9 cellular contexts compared by ENCODE assay signal in genomic region chr6:135030056-135030473, GRCh38. TPM values are rescaled to one million over a fixed set of nuclear protein-coding genes. Genes with fewer than 3 reads are reported as not detected.
A peak's percentile ranks its signal among the peaks of the same experiment; 100 is the strongest.
DNase-seq lines count a peak whose midpoint lies in the region; ATAC-seq, FAIRE-seq and TF ChIP-seq lines count a peak whose summit lies in the region.
"Had no signal": no experiment of that assay in that cellular context is flagged by ENCODE, and none has a peak within 500 bp of the region (broad histone marks: within the 10 kb centered on the region; RNA-seq: fewer than 3 reads in every experiment).

No MANE protein-coding gene starts in this region.

- no peak overlapping the region for H3K4me3 ChIP-seq in smooth muscle cell

- no peak overlapping the region for H3K4me2 ChIP-seq in smooth muscle cell

- peaks cover 46% of the 10 kb centered on the region for H3K4me1 Mint-ChIP-seq in activated CD8-positive, alpha-beta memory T cell treated with anti-CD3 and anti-CD28 coated beads, Interleukin-2, amount 10 ng/mL, durations not matched to agents 7 days and 5 days
- H3K4me1 Mint-ChIP-seq in naive thymus-derived CD8-positive, alpha-beta T cell = peaks cover 22 to 65% (median 60%) of the 10 kb centered on the region in 4 donors

- POLR2A ChIA-PET in naive thymus-derived CD8-positive, alpha-beta T cell (lab: Charles Lee) = interaction anchor here (0.6 kb wide), 1 partner anchor 22 kb away, joined by 3 read pairs; no protein-coding TSS in a partner anchor

- DNase-seq in activated CD8-positive, alpha-beta memory T cell treated with anti-CD3 and anti-CD28 coated beads, Interleukin-2, amount 10 ng/mL, durations not matched to agents 7 days and 5 days = no peak
- no peak for DNase-seq in activated CD8-positive, alpha-beta memory T cell treated with anti-CD3 and anti-CD28 coated beads, Interleukin-2, amount 50 U/mL, for 48 hours
- peak in 2 of 10 donors; percentile 35 to 36 for DNase-seq in naive thymus-derived CD8-positive, alpha-beta T cell
- DNase-seq in smooth muscle cell (lab: John Stamatoyannopoulos, UW; ENCODE audit: unreplicated experiment) = no peak
- no peak for DNase-seq in NCI-H524 treated with DMSO at 0.1 percent for 48 hours (lab: John Stamatoyannopoulos, UW)
- DNase-seq in urothelium cell line (ENCODE audit: low spot score) = no peak
- DNase-seq: NCI-H2107 had no signal

- CTCF ChIA-PET in activated CD8-positive, alpha-beta memory T cell treated with anti-CD3 and anti-CD28 coated beads, Interleukin-2, amount 10 ng/mL, durations not matched to agents 7 days and 5 days (lab: Charles Lee) = interaction anchor here (0.7 kb wide), 1 partner anchor 153 kb away, joined by 3 read pairs; no protein-coding TSS in a partner anchor

- peaks cover 51% of the 10 kb centered on the region for H3K36me3 Mint-ChIP-seq in activated CD8-positive, alpha-beta memory T cell treated with anti-CD3 and anti-CD28 coated beads, Interleukin-2, amount 10 ng/mL, durations not matched to agents 7 days and 5 days
- H3K36me3 Mint-ChIP-seq in naive thymus-derived CD8-positive, alpha-beta T cell = peaks cover 3 to 49% (median 24%) of the 10 kb centered on the region in 3 donors

- peak overlapping the region; percentile 53 for H3K4me3 Mint-ChIP-seq in activated CD8-positive, alpha-beta memory T cell treated with anti-CD3 and anti-CD28 coated beads, Interleukin-2, amount 10 ng/mL, durations not matched to agents 7 days and 5 days
- H3K4me3 Mint-ChIP-seq in naive thymus-derived CD8-positive, alpha-beta T cell = peak overlapping the region; percentile 37 to 77 (median 56)

- peak; percentile 91 for ATAC-seq in activated CD8-positive, alpha-beta memory T cell treated with anti-CD3 and anti-CD28 coated beads, Interleukin-2, amount 10 ng/mL, durations not matched to agents 7 days and 5 days
- ATAC-seq in GM21737 (IDR thresholded peaks at IDR 0.05; ENCODE audit: unreplicated experiment) = peak; percentile 75
- peak; percentile 85 for ATAC-seq in HG03457 (IDR thresholded peaks at IDR 0.05; ENCODE audit: unreplicated experiment)
- ATAC-seq in naive thymus-derived CD8-positive, alpha-beta T cell = peak; percentile 86 to 93

- FAIRE-seq in urothelium cell line (lab: Jason Lieb, UNC) = no peak

- H3F3A ChIP-seq in smooth muscle cell (ENCODE audit: low read depth) = no peaks in the 10 kb centered on the region

- peaks cover 76% of the 10 kb centered on the region for H4K20me1 ChIP-seq in smooth muscle cell (ENCODE audit: low read depth)

- 92% methylated on average over 3 of the region's 3 CpGs for WGBS in smooth muscle cell (ENCODE audit: low lambda C conversion rate)

- TF ChIP-seq CTCF in smooth muscle cell (IDR thresholded peaks at IDR 0.05; ENCODE audit: borderline replicate concordance, insufficient read depth, poor library complexity, severe bottlenecking) = no peak

- H3K27ac ChIP-seq in smooth muscle cell (ENCODE audit: low read depth) = no peak overlapping the region

- no peak overlapping the region for H3K9ac ChIP-seq in smooth muscle cell (ENCODE audit: low read depth)

- peak overlapping the region; percentile 80 for H3K27ac Mint-ChIP-seq in activated CD8-positive, alpha-beta memory T cell treated with anti-CD3 and anti-CD28 coated beads, Interleukin-2, amount 10 ng/mL, durations not matched to agents 7 days and 5 days
- H3K27ac Mint-ChIP-seq in naive thymus-derived CD8-positive, alpha-beta T cell = peak overlapping the region; percentile 68 to 89 (median 86)

- H2AFZ ChIP-seq in smooth muscle cell (ENCODE audit: low read depth) = no peak overlapping the region

- H3K9me3 Mint-ChIP-seq in activated CD8-positive, alpha-beta memory T cell treated with anti-CD3 and anti-CD28 coated beads, Interleukin-2, amount 10 ng/mL, durations not matched to agents 7 days and 5 days (ENCODE audit: low read depth) = no peaks in the 10 kb centered on the region
- no peaks in the 10 kb centered on the region for H3K9me3 Mint-ChIP-seq in naive thymus-derived CD8-positive, alpha-beta T cell

- H3K79me2 ChIP-seq in smooth muscle cell (ENCODE audit: low read depth) = peaks cover 43% of the 10 kb centered on the region

- H3K4me1 ChIP-seq in smooth muscle cell (ENCODE audit: low read depth) = peaks cover 12% of the 10 kb centered on the region

- peaks cover 5% of the 10 kb centered on the region for H3K36me3 ChIP-seq in smooth muscle cell (ENCODE audit: low read depth)

- H3K9me3 ChIP-seq in smooth muscle cell (replicated peaks; ENCODE audit: low read depth) = no peaks in the 10 kb centered on the region

- H3K27me3 ChIP-seq in smooth muscle cell (ENCODE audit: low read depth) = no peaks in the 10 kb centered on the region

- no peaks in the 10 kb centered on the region for H3K27me3 Mint-ChIP-seq in activated CD8-positive, alpha-beta memory T cell treated with anti-CD3 and anti-CD28 coated beads, Interleukin-2, amount 10 ng/mL, durations not matched to agents 7 days and 5 days
- no peaks in the 10 kb centered on the region for H3K27me3 Mint-ChIP-seq in naive thymus-derived CD8-positive, alpha-beta T cell

RNA-seq across cellular contexts. Expression of gene HBS1L, which starts 24.6 kb away (rescaled TPM):
- total RNA-seq in activated CD8-positive, alpha-beta memory T cell treated with anti-CD3 and anti-CD28 coated beads, Interleukin-2, amount 10 ng/mL, durations not matched to agents 7 days and 5 days = 100 to 1,000 TPM in 1 of 2 experiments, 10 to 100 TPM in 1; 92.2 to 112 TPM
- total RNA-seq in naive thymus-derived CD8-positive, alpha-beta T cell = 10 to 100 TPM; 87.0 to 96.9 TPM
- 10 to 100 TPM; 71.1 to 78.2 (median 71.9) TPM for polyA plus RNA-seq in naive thymus-derived CD8-positive, alpha-beta T cell
- total RNA-seq in smooth muscle cell = 84.8 and 136 TPM in 2 replicates
- polyA plus RNA-seq in smooth muscle cell = 58.6 and 64.3 TPM in 2 replicates
